11 cellular contexts compared by ENCODE assay signal in the genomic region with DNA sequence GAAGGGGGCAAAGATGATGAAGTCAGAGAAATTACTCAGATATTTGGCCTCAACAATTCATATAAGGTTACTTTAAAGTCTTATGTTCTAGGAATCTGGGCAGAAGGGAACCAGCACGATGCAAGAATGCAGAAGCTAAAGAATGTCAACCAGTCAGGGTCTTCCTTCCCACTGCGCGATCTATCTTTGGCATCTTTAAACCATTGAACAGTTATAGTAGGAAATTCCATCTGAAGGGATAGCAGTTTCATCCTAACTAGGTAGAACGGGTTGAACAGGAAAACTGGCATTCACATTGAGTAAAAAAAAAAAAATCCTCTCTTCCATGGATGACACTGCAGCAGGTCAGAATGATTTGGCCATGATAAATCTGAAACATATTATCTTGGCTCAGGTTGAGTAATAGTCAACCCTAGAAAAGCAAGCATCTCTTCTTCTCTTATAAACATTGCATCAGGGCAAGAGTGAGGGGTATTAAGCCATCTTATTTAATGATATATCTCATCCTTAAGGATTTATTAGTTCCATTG. TPM values are rescaled to one million over a fixed set of nuclear protein-coding genes. Genes with fewer than 3 reads are reported as not detected.
"Had no signal": no experiment of that assay in that cellular context is flagged by ENCODE, and none has a peak within 500 bp of the region (broad histone marks: within the 10 kb centered on the region; RNA-seq: fewer than 3 reads in every experiment).

No MANE protein-coding gene starts in this region.

- H3K36me3 ChIP-seq: HAP-1 had no signal

- H3K9me3 ChIP-seq: HAP-1 had no signal

- H3K4me1 ChIP-seq: HAP-1 had no signal

- H3K27ac ChIP-seq: GM23248, HL-60 had no signal

- H3K9ac ChIP-seq: GM23248 had no signal

- FAIRE-seq: HepG2 had no signal

- H3K4me3 ChIP-seq: GM23248, HAP-1 had no signal

- H2AFZ ChIP-seq: GM23248 had no signal

- DNase-seq: GM23248, GOT3, H7, HFFc6 had no signal

- ATAC-seq: HCT116, HepG2 had no signal

RNA-seq across cellular contexts. Expression of a gene that starts 6.3 kb away (rescaled TPM):
- total RNA-seq: GM23248, H4, H7, HepG2, HFFc6, HT1080 had no signal
- polyA plus RNA-seq: GM23248, HepG2, IgD-negative memory B cell had no signal

RNA-seq across cellular contexts. Expression of a gene that starts 10.0 kb away (rescaled TPM):
- total RNA-seq: GM23248, H4, H7, HepG2, HFFc6, HT1080 had no signal
- polyA plus RNA-seq: GM23248, HepG2, IgD-negative memory B cell had no signal

RNA-seq across cellular contexts. Expression of a gene that starts 46.0 kb away (rescaled TPM):
- total RNA-seq: GM23248, H4, H7, HepG2, HFFc6, HT1080 had no signal
- polyA plus RNA-seq: GM23248, HepG2, IgD-negative memory B cell had no signal

RNA-seq across cellular contexts. Expression of a gene that starts 59.7 kb away (rescaled TPM):
- total RNA-seq: GM23248, H4, H7, HepG2, HFFc6, HT1080 had no signal
- polyA plus RNA-seq: HepG2, IgD-negative memory B cell had no signal
